In the genomic region with DNA sequence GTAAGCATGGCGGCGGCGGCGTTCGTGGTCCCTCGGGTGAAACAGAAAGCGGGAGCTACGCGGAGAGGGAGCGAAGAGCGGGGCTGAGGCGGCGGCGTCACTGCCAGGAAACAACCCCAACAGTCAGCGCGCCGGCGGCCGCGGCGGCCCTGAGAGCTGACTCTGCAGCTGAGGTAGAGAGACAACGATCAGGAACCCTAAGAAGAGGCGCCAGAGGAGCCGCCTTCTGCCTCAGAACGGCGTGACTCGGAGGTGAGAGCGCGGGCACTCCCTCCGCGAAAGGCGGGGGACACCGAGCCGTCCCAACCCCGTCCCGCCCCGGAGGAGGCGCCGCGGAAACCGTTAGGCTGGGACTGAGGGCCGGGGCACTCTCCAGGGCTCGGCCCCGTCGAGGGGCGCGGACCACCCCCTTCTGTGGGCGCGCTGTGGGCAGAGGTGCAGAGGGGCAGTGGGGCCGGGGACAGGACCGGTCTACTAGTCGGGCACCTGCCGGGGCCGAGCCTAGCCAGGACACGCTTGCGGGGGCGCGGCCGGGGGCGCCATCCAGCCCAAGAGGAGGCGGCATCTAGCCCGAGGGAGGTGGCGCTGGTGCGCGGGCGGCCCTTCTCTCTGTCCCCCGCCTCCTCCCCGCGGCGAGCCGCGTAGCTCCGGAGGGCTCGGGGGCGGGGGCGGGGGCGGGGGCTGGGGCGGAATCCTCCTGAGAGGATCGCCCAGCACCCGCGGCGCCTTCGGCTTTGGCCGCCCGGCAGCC, we compare ENCODE assay signal across 1 cellular context.
TF ChIP-seq lines count a peak whose summit lies in the region.

No MANE protein-coding gene starts in this region.

TF ChIP-seq in HepG2, 621 proteins besides CTCF, POLR2A, EP300 and RAD21 (continued from another document and continues in another):
- TF ChIP-seq, protein P1, sequence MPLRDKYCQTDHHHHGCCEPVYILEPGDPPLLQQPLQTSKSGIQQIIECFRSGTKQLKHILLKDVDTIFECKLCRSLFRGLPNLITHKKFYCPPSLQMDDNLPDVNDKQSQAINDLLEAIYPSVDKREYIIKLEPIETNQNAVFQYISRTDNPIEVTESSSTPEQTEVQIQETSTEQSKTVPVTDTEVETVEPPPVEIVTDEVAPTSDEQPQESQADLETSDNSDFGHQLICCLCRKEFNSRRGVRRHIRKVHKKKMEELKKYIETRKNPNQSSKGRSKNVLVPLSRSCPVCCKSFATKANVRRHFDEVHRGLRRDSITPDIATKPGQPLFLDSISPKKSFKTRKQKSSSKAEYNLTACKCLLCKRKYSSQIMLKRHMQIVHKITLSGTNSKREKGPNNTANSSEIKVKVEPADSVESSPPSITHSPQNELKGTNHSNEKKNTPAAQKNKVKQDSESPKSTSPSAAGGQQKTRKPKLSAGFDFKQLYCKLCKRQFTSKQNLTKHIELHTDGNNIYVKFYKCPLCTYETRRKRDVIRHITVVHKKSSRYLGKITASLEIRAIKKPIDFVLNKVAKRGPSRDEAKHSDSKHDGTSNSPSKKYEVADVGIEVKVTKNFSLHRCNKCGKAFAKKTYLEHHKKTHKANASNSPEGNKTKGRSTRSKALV (CRISPR knock-in tag; IDR thresholded peaks at IDR 0.05) = 0 out of 2 replicates have a peak, but pooled peaks have one; percentile 38
- TF ChIP-seq PHF21A (CRISPR knock-in tag; IDR thresholded peaks at IDR 0.05) (0 out of 2 replicates have a peak, but pooled peaks have one; percentile 73), ZNF546 (CRISPR knock-in tag; conservative IDR thresholded peaks at IDR 0.05) (no peak), CENPX (CRISPR knock-in tag; IDR thresholded peaks at IDR 0.05) (no peak), ZNF337 (CRISPR knock-in tag; IDR thresholded peaks at IDR 0.05; ENCODE audit: borderline replicate concordance, low read depth) (no peak), ZSCAN21 (CRISPR knock-in tag; IDR thresholded peaks at IDR 0.05; ENCODE audit: borderline replicate concordance) (0 out of 2 replicates have a peak, but pooled peaks have one; percentile 45), ZNF558 (CRISPR knock-in tag; IDR thresholded peaks at IDR 0.05; ENCODE audit: borderline replicate concordance) (peak; percentile 71; the same call in 1 of the 2 replicates), ZC3H4 (CRISPR knock-in tag; IDR thresholded peaks at IDR 0.05; ENCODE audit: borderline replicate concordance) (peak; percentile 79; the same call in 1 of the 2 replicates), MBNL3 (CRISPR knock-in tag; conservative IDR thresholded peaks at IDR 0.05) (no peak), ZKSCAN5 (CRISPR knock-in tag; IDR thresholded peaks at IDR 0.05) (no peak), MYNN (CRISPR knock-in tag; IDR thresholded peaks at IDR 0.05; ENCODE audit: low read depth) (no peak), GTF2F1 (IDR thresholded peaks at IDR 0.05; ENCODE audit: low read length) (no peak), SALL1 (CRISPR knock-in tag; IDR thresholded peaks at IDR 0.05) (peak; percentile 64), ZNF501 (CRISPR knock-in tag; IDR thresholded peaks at IDR 0.05) (0 out of 2 replicates have a peak, but pooled peaks have one; percentile 61), ZNF83 (CRISPR knock-in tag; IDR thresholded peaks at IDR 0.05; ENCODE audit: borderline replicate concordance) (no peak), GATAD1 (CRISPR knock-in tag; IDR thresholded peaks at IDR 0.05) (no peak), JUND (CRISPR knock-in tag; IDR thresholded peaks at IDR 0.05) (no peak), ZNF678 (CRISPR knock-in tag; IDR thresholded peaks at IDR 0.05) (no peak), SKI (IDR thresholded peaks at IDR 0.05; ENCODE audit: partially characterized antibody) (no peak), NR3C1 (CRISPR knock-in tag; IDR thresholded peaks at IDR 0.05) (no peak), MTA3 (CRISPR knock-in tag; IDR thresholded peaks at IDR 0.05) (no peak), EEA1 (CRISPR knock-in tag; IDR thresholded peaks at IDR 0.05; ENCODE audit: borderline replicate concordance) (peak; percentile 56), ZNF660 (CRISPR knock-in tag; IDR thresholded peaks at IDR 0.05; ENCODE audit: borderline replicate concordance, low read depth) (no peak), ZNF430 (CRISPR knock-in tag; IDR thresholded peaks at IDR 0.05) (peak; percentile 73), ZNF556 (CRISPR knock-in tag; IDR thresholded peaks at IDR 0.05; ENCODE audit: borderline replicate concordance) (peak; percentile 53), ZNF205 (CRISPR knock-in tag; IDR thresholded peaks at IDR 0.05) (0 out of 2 replicates have a peak, but pooled peaks have one; percentile 19), KDM3A (CRISPR knock-in tag; IDR thresholded peaks at IDR 0.05; ENCODE audit: low read depth) (0 out of 2 replicates have a peak, but pooled peaks have one; percentile 22), ZNF761 (CRISPR knock-in tag; conservative IDR thresholded peaks at IDR 0.05) (peak; percentile 43; the same call in 1 of the 2 replicates), ZNF850 (CRISPR knock-in tag; conservative IDR thresholded peaks at IDR 0.05) (no peak), RBFOX2 (IDR thresholded peaks at IDR 0.05; ENCODE audit: low read depth, low read length) (peak; percentile 90)
- TF ChIP-seq, protein P2, sequence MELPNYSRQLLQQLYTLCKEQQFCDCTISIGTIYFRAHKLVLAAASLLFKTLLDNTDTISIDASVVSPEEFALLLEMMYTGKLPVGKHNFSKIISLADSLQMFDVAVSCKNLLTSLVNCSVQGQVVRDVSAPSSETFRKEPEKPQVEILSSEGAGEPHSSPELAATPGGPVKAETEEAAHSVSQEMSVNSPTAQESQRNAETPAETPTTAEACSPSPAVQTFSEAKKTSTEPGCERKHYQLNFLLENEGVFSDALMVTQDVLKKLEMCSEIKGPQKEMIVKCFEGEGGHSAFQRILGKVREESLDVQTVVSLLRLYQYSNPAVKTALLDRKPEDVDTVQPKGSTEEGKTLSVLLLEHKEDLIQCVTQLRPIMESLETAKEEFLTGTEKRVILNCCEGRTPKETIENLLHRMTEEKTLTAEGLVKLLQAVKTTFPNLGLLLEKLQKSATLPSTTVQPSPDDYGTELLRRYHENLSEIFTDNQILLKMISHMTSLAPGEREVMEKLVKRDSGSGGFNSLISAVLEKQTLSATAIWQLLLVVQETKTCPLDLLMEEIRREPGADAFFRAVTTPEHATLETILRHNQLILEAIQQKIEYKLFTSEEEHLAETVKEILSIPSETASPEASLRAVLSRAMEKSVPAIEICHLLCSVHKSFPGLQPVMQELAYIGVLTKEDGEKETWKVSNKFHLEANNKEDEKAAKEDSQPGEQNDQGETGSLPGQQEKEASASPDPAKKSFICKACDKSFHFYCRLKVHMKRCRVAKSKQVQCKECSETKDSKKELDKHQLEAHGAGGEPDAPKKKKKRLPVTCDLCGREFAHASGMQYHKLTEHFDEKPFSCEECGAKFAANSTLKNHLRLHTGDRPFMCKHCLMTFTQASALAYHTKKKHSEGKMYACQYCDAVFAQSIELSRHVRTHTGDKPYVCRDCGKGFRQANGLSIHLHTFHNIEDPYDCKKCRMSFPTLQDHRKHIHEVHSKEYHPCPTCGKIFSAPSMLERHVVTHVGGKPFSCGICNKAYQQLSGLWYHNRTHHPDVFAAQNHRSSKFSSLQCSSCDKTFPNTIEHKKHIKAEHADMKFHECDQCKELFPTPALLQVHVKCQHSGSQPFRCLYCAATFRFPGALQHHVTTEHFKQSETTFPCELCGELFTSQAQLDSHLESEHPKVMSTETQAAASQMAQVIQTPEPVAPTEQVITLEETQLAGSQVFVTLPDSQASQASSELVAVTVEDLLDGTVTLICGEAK (IDR thresholded peaks at IDR 0.05) = no peak
- TF ChIP-seq, protein P2 (CRISPR knock-in tag; IDR thresholded peaks at IDR 0.05) = peak; percentile 55
- TF ChIP-seq, protein P3, sequence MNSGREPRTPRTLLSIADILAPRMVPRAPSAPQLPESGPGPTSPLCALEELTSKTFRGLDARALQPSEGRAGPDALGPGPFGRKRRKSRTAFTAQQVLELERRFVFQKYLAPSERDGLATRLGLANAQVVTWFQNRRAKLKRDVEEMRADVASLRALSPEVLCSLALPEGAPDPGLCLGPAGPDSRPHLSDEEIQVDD (CRISPR knock-in tag; IDR thresholded peaks at IDR 0.05; ENCODE audit: borderline replicate concordance) = no peak
- TF ChIP-seq, protein P4, sequence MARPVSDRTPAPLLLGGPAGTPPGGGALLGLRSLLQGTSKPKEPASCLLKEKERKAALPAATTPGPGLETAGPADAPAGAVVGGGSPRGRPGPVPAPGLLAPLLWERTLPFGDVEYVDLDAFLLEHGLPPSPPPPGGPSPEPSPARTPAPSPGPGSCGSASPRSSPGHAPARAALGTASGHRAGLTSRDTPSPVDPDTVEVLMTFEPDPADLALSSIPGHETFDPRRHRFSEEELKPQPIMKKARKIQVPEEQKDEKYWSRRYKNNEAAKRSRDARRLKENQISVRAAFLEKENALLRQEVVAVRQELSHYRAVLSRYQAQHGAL (CRISPR knock-in tag; IDR thresholded peaks at IDR 0.05; ENCODE audit: not compliant biosample characterization) = no peak
- TF ChIP-seq, protein P5, sequence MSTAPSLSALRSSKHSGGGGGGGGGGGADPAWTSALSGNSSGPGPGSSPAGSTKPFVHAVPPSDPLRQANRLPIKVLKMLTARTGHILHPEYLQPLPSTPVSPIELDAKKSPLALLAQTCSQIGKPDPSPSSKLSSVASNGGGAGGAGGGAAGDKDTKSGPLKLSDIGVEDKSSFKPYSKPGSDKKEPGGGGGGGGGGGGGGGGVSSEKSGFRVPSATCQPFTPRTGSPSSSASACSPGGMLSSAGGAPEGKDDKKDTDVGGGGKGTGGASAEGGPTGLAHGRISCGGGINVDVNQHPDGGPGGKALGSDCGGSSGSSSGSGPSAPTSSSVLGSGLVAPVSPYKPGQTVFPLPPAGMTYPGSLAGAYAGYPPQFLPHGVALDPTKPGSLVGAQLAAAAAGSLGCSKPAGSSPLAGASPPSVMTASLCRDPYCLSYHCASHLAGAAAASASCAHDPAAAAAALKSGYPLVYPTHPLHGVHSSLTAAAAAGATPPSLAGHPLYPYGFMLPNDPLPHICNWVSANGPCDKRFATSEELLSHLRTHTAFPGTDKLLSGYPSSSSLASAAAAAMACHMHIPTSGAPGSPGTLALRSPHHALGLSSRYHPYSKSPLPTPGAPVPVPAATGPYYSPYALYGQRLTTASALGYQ (CRISPR knock-in tag; IDR thresholded peaks at IDR 0.05) = peak; percentile 23; the same call in 1 of the 2 replicates
- TF ChIP-seq, protein P6, sequence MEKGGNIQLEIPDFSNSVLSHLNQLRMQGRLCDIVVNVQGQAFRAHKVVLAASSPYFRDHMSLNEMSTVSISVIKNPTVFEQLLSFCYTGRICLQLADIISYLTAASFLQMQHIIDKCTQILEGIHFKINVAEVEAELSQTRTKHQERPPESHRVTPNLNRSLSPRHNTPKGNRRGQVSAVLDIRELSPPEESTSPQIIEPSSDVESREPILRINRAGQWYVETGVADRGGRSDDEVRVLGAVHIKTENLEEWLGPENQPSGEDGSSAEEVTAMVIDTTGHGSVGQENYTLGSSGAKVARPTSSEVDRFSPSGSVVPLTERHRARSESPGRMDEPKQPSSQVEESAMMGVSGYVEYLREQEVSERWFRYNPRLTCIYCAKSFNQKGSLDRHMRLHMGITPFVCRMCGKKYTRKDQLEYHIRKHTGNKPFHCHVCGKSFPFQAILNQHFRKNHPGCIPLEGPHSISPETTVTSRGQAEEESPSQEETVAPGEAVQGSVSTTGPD (CRISPR knock-in tag; IDR thresholded peaks at IDR 0.05) = no peak
- TF ChIP-seq, protein P7, sequence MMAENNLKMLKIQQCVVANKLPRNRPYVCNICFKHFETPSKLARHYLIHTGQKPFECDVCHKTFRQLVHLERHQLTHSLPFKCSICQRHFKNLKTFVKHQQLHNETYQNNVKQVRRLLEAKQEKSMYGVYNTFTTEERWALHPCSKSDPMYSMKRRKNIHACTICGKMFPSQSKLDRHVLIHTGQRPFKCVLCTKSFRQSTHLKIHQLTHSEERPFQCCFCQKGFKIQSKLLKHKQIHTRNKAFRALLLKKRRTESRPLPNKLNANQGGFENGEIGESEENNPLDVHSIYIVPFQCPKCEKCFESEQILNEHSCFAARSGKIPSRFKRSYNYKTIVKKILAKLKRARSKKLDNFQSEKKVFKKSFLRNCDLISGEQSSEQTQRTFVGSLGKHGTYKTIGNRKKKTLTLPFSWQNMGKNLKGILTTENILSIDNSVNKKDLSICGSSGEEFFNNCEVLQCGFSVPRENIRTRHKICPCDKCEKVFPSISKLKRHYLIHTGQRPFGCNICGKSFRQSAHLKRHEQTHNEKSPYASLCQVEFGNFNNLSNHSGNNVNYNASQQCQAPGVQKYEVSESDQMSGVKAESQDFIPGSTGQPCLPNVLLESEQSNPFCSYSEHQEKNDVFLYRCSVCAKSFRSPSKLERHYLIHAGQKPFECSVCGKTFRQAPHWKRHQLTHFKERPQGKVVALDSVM (CRISPR knock-in tag; IDR thresholded peaks at IDR 0.05) = 0 out of 2 replicates have a peak, but pooled peaks have one; percentile 26
- TF ChIP-seq, protein P8, sequence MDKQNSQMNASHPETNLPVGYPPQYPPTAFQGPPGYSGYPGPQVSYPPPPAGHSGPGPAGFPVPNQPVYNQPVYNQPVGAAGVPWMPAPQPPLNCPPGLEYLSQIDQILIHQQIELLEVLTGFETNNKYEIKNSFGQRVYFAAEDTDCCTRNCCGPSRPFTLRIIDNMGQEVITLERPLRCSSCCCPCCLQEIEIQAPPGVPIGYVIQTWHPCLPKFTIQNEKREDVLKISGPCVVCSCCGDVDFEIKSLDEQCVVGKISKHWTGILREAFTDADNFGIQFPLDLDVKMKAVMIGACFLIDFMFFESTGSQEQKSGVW (CRISPR knock-in tag; IDR thresholded peaks at IDR 0.05; ENCODE audit: borderline replicate concordance) = peak; percentile 50; the same call in 1 of the 2 replicates
